18 cellular contexts compared by ENCODE assay signal in genomic region chr5:9325549-9325948, GRCh38.
A peak's percentile ranks its signal among the peaks of the same experiment; 100 is the strongest.
DNase-seq lines count a peak whose midpoint lies in the region; ATAC-seq, FAIRE-seq and TF ChIP-seq lines count a peak whose summit lies in the region.
"Had no signal": no experiment of that assay in that cellular context is flagged by ENCODE, and none has a peak within 500 bp of the region (broad histone marks: within the 10 kb centered on the region; RNA-seq: fewer than 3 reads in every experiment).

No MANE protein-coding gene starts in this region.

- H3F3A ChIP-seq in GM23338 (replicated peaks; ENCODE audit: low read depth) (no peaks in the 10 kb centered on the region), PC-3 (ENCODE audit: low read length, unreplicated experiment) (no peaks in the 10 kb centered on the region)

- H3K27me3 ChIP-seq in GM23338 (ENCODE audit: insufficient read depth) (no peaks in the 10 kb centered on the region), PC-3 (ENCODE audit: low read length) (no peaks in the 10 kb centered on the region), small intestine (ENCODE audit: control insufficient read depth in 2 of 2, insufficient read depth in 2 of 2, low read length in 2 of 2) (no peaks in the 10 kb centered on the region)

- ATAC-seq in GM23338 (no peak), PC-3 (peak; percentile 83), left colon (peak; percentile 70)
- ATAC-seq: HCT116 had no signal

- H3K27me3 Mint-ChIP-seq in GM23338 (ENCODE audit: insufficient read depth, low read depth, poor library complexity), result peaks cover 2% of the 10 kb centered on the region
- H3K27me3 Mint-ChIP-seq: CD4-positive, alpha-beta memory T cell had no signal

- no peak overlapping the region for H3K4me3 ChIP-seq in GM23338
- H3K4me3 ChIP-seq in PC-3 (ENCODE audit: low read length), result no peak overlapping the region
- no peak overlapping the region for H3K4me3 ChIP-seq in small intestine (ENCODE audit: low read depth in 1 of 2, low read length in 2 of 2)

- H3K27ac Mint-ChIP-seq in GM23338, result peak overlapping the region; percentile 29; the same call in 1 of the 2 replicates
- H3K27ac Mint-ChIP-seq: CD4-positive, alpha-beta memory T cell; H9 had no signal

- H4K20me1 ChIP-seq in GM23338 (replicated peaks; ENCODE audit: insufficient read depth) (no peaks in the 10 kb centered on the region), PC-3 (ENCODE audit: low read length) (no peaks in the 10 kb centered on the region)

- DNase-seq in GM23338 (ENCODE audit: low spot score) (no peak), PC-3 (peak; percentile 78), left colon (no peak), small intestine (peak; percentile 68), NCI-H1092 treated with DMSO at 0.1 percent for 48 hours (lab: John Stamatoyannopoulos, UW) (no peak), COLO829 (ENCODE audit: low spot score) (no peak), NCI-H146 (lab: John Stamatoyannopoulos, UW) (no peak)
- DNase-seq: 8988T; C1 segment of cervical spinal cord; Caco-2; CD4-positive, alpha-beta memory T cell; DMS153; DND-41; H9 had no signal

- H3K4me1 Mint-ChIP-seq in GM23338, result peaks cover 8% of the 10 kb centered on the region; the same call in 2 of the 3 replicates
- H3K4me1 Mint-ChIP-seq: CD4-positive, alpha-beta memory T cell had no signal

- H3K9ac ChIP-seq in PC-3 (ENCODE audit: low read length), result no peak overlapping the region

- H2AFZ ChIP-seq in GM23338 (no peak overlapping the region), PC-3 (ENCODE audit: low read length) (no peak overlapping the region)

- H3K79me2 ChIP-seq in GM23338 (replicated peaks; ENCODE audit: insufficient read depth) (no peaks in the 10 kb centered on the region), PC-3 (ENCODE audit: low read length) (no peaks in the 10 kb centered on the region)

- H3K36me3 ChIP-seq in GM23338 (ENCODE audit: insufficient read depth) (no peaks in the 10 kb centered on the region), PC-3 (ENCODE audit: low read depth, low read length) (no peaks in the 10 kb centered on the region), small intestine (ENCODE audit: control insufficient read depth in 2 of 2, insufficient read depth in 2 of 2, low read length in 2 of 2) (no peaks in the 10 kb centered on the region)

- CTCF ChIA-PET in PC-3 (lab: Charles Lee), result no interaction called here

- no peaks in the 10 kb centered on the region for H3K9me3 Mint-ChIP-seq in GM23338
- H3K9me3 Mint-ChIP-seq: H9 had no signal

- H3K27ac ChIP-seq in GM23338 (ENCODE audit: low read depth) (no peak overlapping the region), PC-3 (ENCODE audit: low read length) (0 out of 2 replicates have a peak overlapping the region, but pooled peaks have one; percentile 0), small intestine (ENCODE audit: low read depth in 1 of 2, low read length in 1 of 2) (no peak overlapping the region)

- H3K4me1 ChIP-seq in GM23338 (ENCODE audit: insufficient read depth), result no peaks in the 10 kb centered on the region
- H3K4me1 ChIP-seq in PC-3 (ENCODE audit: insufficient read depth, low read length), result peaks cover 17% of the 10 kb centered on the region
- peaks cover 0 to 7% of the 10 kb centered on the region in 2 donors for H3K4me1 ChIP-seq in small intestine (ENCODE audit: control insufficient read depth in 2 of 2, insufficient read depth in 1 of 2, low read depth in 1 of 2, low read length in 1 of 2)
- H3K4me1 ChIP-seq: Caco-2 had no signal

- H3K9me2 ChIP-seq in GM23338 (ENCODE audit: insufficient read depth) (0 out of 2 replicates have a peak, but pooled peaks cover 3% of the 10 kb centered on the region), PC-3 (replicated peaks; ENCODE audit: low read length) (no peaks in the 10 kb centered on the region)

- intact Hi-C loops in PC-3 (cut with micrococcal nuclease) (loop anchor here (2.0 kb wide), 1 partner anchor 87 kb away; no protein-coding TSS in a partner anchor), left colon (cut with DNase I, micrococcal nuclease) (no loop called here)

- TF ChIP-seq CTCF in GM23338 (conservative IDR thresholded peaks at IDR 0.05; ENCODE audit: low read depth in 2 of 2), result no peak
- TF ChIP-seq CTCF in PC-3 (conservative IDR thresholded peaks at IDR 0.05; ENCODE audit: low read depth, low read length), result no peak

- no peak overlapping the region for H3K4me3 Mint-ChIP-seq in GM23338
- H3K4me3 Mint-ChIP-seq: CD4-positive, alpha-beta memory T cell; H9 had no signal

- H3K36me3 Mint-ChIP-seq in GM23338 (ENCODE audit: low read depth), result no peaks in the 10 kb centered on the region
- H3K36me3 Mint-ChIP-seq: CD4-positive, alpha-beta memory T cell had no signal

- H3K9me3 ChIP-seq in PC-3 (ENCODE audit: low read length) (no peaks in the 10 kb centered on the region), small intestine (ENCODE audit: control insufficient read depth, low read depth) (no peaks in the 10 kb centered on the region)
- H3K9me3 ChIP-seq: Caco-2 had no signal

- FAIRE-seq in small intestine (lab: Jason Lieb, UNC), result peak; percentile 84
- FAIRE-seq: G401.6, GM12892, GM19239 had no signal

- no peak overlapping the region for H3K4me2 ChIP-seq in GM23338
- H3K4me2 ChIP-seq in PC-3 (ENCODE audit: low read length), result peak overlapping the region; percentile 32

- no TSS peak for BruUV-seq in PC-3 (replicated peaks; lab: Mats Ljungman, UMichigan)

- 15 to 64% (median 42%) methylated on average over 4 of the region's 4 CpGs for WGBS in small intestine, 3 donors

- POLR2A ChIA-PET in PC-3 (lab: Charles Lee; ENCODE audit: unreplicated experiment), result no interaction called here

TF ChIP-seq in GM23338, 12 proteins besides CTCF, POLR2A, EP300 and RAD21:
- TF ChIP-seq CREB1 (CRISPR knock-in tag; IDR thresholded peaks at IDR 0.05; ENCODE audit: low read depth), result no peak
TF ChIP-seq in GM23338: peak in this region for 0.

Comparison
In these comparisons a context has a peak if more than half of its experiments do, and no peak if none do; other contexts are left out.
1. DNase-seq: peak in PC-3 (single experiment) and small intestine (single experiment); none in GM23338 (single experiment), left colon (0 of 2), NCI-H1092 treated with DMSO at 0.1 percent for 48 hours (single experiment), COLO829 (single experiment) and NCI-H146 (single experiment).